In the genomic region with DNA sequence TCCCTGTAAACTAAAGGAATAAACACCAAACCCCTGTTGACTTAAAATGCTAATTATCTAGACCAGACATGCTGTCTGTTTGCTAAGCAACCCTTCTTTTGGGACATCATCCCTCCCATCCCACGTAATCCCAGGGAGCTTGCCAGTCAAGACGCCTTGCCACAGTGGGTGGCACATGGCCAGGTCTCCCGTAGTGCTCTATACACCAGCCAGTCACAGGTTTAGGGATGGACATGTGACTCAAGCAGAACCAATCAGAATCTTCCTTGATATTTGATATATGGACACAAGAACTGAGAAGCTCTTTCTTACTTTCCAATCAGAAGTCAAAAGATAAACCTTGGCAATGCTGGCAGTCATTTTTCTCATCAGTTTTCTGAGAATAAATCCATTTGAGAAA, we compare ENCODE assay signal across 1 cellular context.
TF ChIP-seq lines count a peak whose summit lies in the region.

No MANE protein-coding gene starts in this region.

TF ChIP-seq in K562, 482 proteins besides CTCF, POLR2A, EP300 and RAD21 (continued from another document):
- TF ChIP-seq, protein P1, sequence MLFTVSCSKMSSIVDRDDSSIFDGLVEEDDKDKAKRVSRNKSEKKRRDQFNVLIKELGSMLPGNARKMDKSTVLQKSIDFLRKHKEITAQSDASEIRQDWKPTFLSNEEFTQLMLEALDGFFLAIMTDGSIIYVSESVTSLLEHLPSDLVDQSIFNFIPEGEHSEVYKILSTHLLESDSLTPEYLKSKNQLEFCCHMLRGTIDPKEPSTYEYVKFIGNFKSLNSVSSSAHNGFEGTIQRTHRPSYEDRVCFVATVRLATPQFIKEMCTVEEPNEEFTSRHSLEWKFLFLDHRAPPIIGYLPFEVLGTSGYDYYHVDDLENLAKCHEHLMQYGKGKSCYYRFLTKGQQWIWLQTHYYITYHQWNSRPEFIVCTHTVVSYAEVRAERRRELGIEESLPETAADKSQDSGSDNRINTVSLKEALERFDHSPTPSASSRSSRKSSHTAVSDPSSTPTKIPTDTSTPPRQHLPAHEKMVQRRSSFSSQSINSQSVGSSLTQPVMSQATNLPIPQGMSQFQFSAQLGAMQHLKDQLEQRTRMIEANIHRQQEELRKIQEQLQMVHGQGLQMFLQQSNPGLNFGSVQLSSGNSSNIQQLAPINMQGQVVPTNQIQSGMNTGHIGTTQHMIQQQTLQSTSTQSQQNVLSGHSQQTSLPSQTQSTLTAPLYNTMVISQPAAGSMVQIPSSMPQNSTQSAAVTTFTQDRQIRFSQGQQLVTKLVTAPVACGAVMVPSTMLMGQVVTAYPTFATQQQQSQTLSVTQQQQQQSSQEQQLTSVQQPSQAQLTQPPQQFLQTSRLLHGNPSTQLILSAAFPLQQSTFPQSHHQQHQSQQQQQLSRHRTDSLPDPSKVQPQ (CRISPR knock-in tag; IDR thresholded peaks at IDR 0.05; ENCODE audit: borderline replicate concordance): no peak
- TF ChIP-seq POU5F1 (IDR thresholded peaks at IDR 0.05; ENCODE audit: borderline replicate concordance, low read depth, low read length, partially characterized antibody) (no peak), SIX5 (IDR thresholded peaks at IDR 0.05; ENCODE audit: borderline replicate concordance in 1 of 2, insufficient read depth in 1 of 2, low read depth in 1 of 2, low read length in 2 of 2) (no peak)
- TF ChIP-seq, protein P2, sequence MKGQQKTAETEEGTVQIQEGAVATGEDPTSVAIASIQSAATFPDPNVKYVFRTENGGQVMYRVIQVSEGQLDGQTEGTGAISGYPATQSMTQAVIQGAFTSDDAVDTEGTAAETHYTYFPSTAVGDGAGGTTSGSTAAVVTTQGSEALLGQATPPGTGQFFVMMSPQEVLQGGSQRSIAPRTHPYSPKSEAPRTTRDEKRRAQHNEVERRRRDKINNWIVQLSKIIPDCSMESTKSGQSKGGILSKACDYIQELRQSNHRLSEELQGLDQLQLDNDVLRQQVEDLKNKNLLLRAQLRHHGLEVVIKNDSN (CRISPR knock-in tag; IDR thresholded peaks at IDR 0.05): peak; percentile 59
